13 cellular contexts compared by ENCODE assay signal in genomic region chr2:141513853-141514252, GRCh38.
DNase-seq lines count a peak whose midpoint lies in the region; ATAC-seq, FAIRE-seq and TF ChIP-seq lines count a peak whose summit lies in the region.
"Had no signal": no experiment of that assay in that cellular context is flagged by ENCODE, and none has a peak within 500 bp of the region (broad histone marks: within the 10 kb centered on the region; RNA-seq: fewer than 3 reads in every experiment).

No MANE protein-coding gene starts in this region.

- no peak for FAIRE-seq in pancreas (lab: Jason Lieb, UNC)

- ATAC-seq in GM18907 (IDR thresholded peaks at IDR 0.05; ENCODE audit: unreplicated experiment) (peak; percentile 100), GM21619 (IDR thresholded peaks at IDR 0.05; ENCODE audit: unreplicated experiment) (peak; percentile 100), HG03097 (IDR thresholded peaks at IDR 0.05; ENCODE audit: low FRiP score, unreplicated experiment) (peak; percentile 99), pancreas (no peak)
- ATAC-seq in stimulated activated effector memory CD8-positive, alpha-beta T cell treated with anti-CD3 and anti-CD28 coated beads, Interleukin-12 subunit alpha, Interleukin-12 subunit beta, amount 100 ng/mL, for 72 hours, result peak; percentile 57
- ATAC-seq: body of pancreas had no signal

- no peak for TF ChIP-seq POLR2A in ovary (IDR thresholded peaks at IDR 0.05)

- H3K4me3 ChIP-seq in ovary, result no peak overlapping the region
- no peak overlapping the region for H3K4me3 ChIP-seq in pancreas
- H3K4me3 ChIP-seq: body of pancreas, Peyer's patch, prostate gland had no signal

- WGBS in ovary, 3 donors, result 44 to 48% (median 46%) methylated on average over 2 of the region's 2 CpGs
- WGBS in pancreas, 2 donors, result 42 to 46% methylated on average over 2 of the region's 2 CpGs

- intact Hi-C loops in ovary (cut with DNase I) (no loop called here), pancreas (cut with DNase I) (no loop called here)

- H3K9me3 ChIP-seq in ovary (no peaks in the 10 kb centered on the region), pancreas (no peaks in the 10 kb centered on the region)
- H3K9me3 ChIP-seq: body of pancreas, Peyer's patch, prostate gland had no signal

- H3K36me3 ChIP-seq in ovary, result no peaks in the 10 kb centered on the region
- H3K36me3 ChIP-seq in pancreas, result no peaks in the 10 kb centered on the region
- H3K36me3 ChIP-seq: Peyer's patch, prostate gland had no signal

- H3K4me3 Mint-ChIP-seq in stimulated activated effector memory CD8-positive, alpha-beta T cell treated with anti-CD3 and anti-CD28 coated beads, Interleukin-12 subunit alpha, Interleukin-12 subunit beta, amount 100 ng/mL, for 72 hours, result no peak overlapping the region
- H3K4me3 Mint-ChIP-seq: IgD-negative memory B cell had no signal

- no peak for TF ChIP-seq EP300 in ovary (IDR thresholded peaks at IDR 0.05)

- no peaks in the 10 kb centered on the region for H3K36me3 Mint-ChIP-seq in stimulated activated effector memory CD8-positive, alpha-beta T cell treated with anti-CD3 and anti-CD28 coated beads, Interleukin-12 subunit alpha, Interleukin-12 subunit beta, amount 100 ng/mL, for 72 hours
- H3K36me3 Mint-ChIP-seq: IgD-negative memory B cell had no signal

- no peak overlapping the region for H3K27ac ChIP-seq in ovary
- no peak overlapping the region for H3K27ac ChIP-seq in pancreas
- H3K27ac ChIP-seq: body of pancreas, Peyer's patch, prostate gland had no signal

- no peak for TF ChIP-seq CTCF in ovary (IDR thresholded peaks at IDR 0.05)
- TF ChIP-seq CTCF in pancreas (IDR thresholded peaks at IDR 0.05), result no peak

- H3K27me3 ChIP-seq in ovary (no peaks in the 10 kb centered on the region), pancreas (no peaks in the 10 kb centered on the region)
- H3K27me3 ChIP-seq: body of pancreas, Peyer's patch had no signal

- no peaks in the 10 kb centered on the region for H3K4me1 ChIP-seq in ovary (ENCODE audit: insufficient read depth)
- H3K4me1 ChIP-seq in pancreas, result no peaks in the 10 kb centered on the region
- H3K4me1 ChIP-seq: body of pancreas, Peyer's patch, prostate gland had no signal

- no peak for DNase-seq in stimulated activated effector memory CD8-positive, alpha-beta T cell treated with anti-CD3 and anti-CD28 coated beads, Interleukin-12 subunit alpha, Interleukin-12 subunit beta, amount 100 ng/mL, for 72 hours (ENCODE audit: low spot score in 2 of 2)
- DNase-seq in ovary, result no peak
- no peak for DNase-seq in activated naive CD4-positive, alpha-beta T cell treated with Interleukin-2 at 50 U/mL for 16 hours
- DNase-seq in pancreas, result no peak
- DNase-seq: activated T-cell treated with anti-CD3 and anti-CD28 coated beads, Interleukin-2, amount 50 U/mL, for 48 hours; body of pancreas; NCI-H1930; Peyer's patch had no signal

- H3K27ac Mint-ChIP-seq in stimulated activated effector memory CD8-positive, alpha-beta T cell treated with anti-CD3 and anti-CD28 coated beads, Interleukin-12 subunit alpha, Interleukin-12 subunit beta, amount 100 ng/mL, for 72 hours, result no peak overlapping the region
- H3K27ac Mint-ChIP-seq: IgD-negative memory B cell had no signal

- H3K9me3 Mint-ChIP-seq in stimulated activated effector memory CD8-positive, alpha-beta T cell treated with anti-CD3 and anti-CD28 coated beads, Interleukin-12 subunit alpha, Interleukin-12 subunit beta, amount 100 ng/mL, for 72 hours, result peaks cover 15% of the 10 kb centered on the region

- H3K4me1 Mint-ChIP-seq in stimulated activated effector memory CD8-positive, alpha-beta T cell treated with anti-CD3 and anti-CD28 coated beads, Interleukin-12 subunit alpha, Interleukin-12 subunit beta, amount 100 ng/mL, for 72 hours, result no peaks in the 10 kb centered on the region

Comparison
In these comparisons a context has a peak if more than half of its experiments do, and no peak if none do; other contexts are left out.
1. ATAC-seq: peak in GM18907 (single experiment), GM21619 (single experiment), HG03097 (single experiment) and stimulated activated effector memory CD8-positive, alpha-beta T cell treated with anti-CD3 and anti-CD28 coated beads, Interleukin-12 subunit alpha, Interleukin-12 subunit beta, amount 100 ng/mL, for 72 hours (single experiment); none in pancreas (0 of 4).